In the genomic region with DNA sequence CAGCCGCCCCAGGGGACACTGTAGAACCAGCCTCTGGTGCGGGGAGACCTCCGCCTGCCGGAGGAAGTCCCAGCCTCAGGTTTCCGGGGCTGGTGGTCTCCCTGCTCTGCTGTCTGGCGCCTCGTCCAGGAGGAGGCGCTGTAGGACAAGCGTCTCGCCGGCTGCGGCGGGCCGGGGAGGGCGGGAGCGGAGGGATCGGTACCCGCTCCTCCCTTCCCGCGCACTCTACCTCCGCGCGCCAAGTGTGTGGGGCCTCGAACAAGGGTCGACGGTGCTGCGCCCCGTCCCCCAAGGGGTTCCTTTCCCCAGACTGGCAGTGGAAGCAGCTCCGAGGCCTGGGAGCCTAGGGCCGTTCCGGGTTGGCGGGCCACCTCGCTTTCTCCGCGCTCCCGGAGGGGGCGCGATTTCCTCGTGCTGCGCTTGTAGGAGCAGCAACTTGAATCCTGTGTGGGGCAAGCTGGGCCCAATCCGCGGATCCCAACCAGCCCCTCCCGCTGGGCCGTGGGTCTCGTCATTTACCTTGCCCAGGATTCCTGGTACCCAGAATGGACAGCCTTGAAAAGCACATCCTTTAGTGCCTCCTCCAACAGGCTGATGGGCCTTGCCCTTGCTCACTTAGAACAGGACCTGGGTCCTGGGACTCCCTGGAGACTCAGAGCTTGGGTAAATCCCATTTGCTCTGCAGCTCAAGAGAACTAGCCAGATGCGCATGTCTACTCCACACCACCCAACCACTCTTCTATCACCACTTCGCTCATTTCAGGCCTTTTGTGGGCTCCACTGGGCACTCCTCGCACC, we compare ENCODE assay signal across 1 cellular context.
TF ChIP-seq lines count a peak whose summit lies in the region.

No MANE protein-coding gene starts in this region.

TF ChIP-seq in HepG2, 621 proteins besides CTCF, POLR2A, EP300 and RAD21 (continued from another document and continues in another):
- TF ChIP-seq ARID4A (CRISPR knock-in tag; IDR thresholded peaks at IDR 0.05; ENCODE audit: borderline replicate concordance), result peak; percentile 35; the same call in 1 of the 2 replicates
- no peak for TF ChIP-seq USF2 (IDR thresholded peaks at IDR 0.05; ENCODE audit: low read depth, low read length)
- TF ChIP-seq USF2 (CRISPR knock-in tag; IDR thresholded peaks at IDR 0.05; ENCODE audit: borderline replicate concordance), result no peak; the same call in 1 of the 2 replicates
- no peak for TF ChIP-seq RFXAP (CRISPR knock-in tag; IDR thresholded peaks at IDR 0.05; ENCODE audit: borderline replicate concordance)
- TF ChIP-seq ZNF224 (CRISPR knock-in tag; IDR thresholded peaks at IDR 0.05), result peak; percentile 44; the same call in 1 of the 2 replicates
- TF ChIP-seq, protein P1, sequence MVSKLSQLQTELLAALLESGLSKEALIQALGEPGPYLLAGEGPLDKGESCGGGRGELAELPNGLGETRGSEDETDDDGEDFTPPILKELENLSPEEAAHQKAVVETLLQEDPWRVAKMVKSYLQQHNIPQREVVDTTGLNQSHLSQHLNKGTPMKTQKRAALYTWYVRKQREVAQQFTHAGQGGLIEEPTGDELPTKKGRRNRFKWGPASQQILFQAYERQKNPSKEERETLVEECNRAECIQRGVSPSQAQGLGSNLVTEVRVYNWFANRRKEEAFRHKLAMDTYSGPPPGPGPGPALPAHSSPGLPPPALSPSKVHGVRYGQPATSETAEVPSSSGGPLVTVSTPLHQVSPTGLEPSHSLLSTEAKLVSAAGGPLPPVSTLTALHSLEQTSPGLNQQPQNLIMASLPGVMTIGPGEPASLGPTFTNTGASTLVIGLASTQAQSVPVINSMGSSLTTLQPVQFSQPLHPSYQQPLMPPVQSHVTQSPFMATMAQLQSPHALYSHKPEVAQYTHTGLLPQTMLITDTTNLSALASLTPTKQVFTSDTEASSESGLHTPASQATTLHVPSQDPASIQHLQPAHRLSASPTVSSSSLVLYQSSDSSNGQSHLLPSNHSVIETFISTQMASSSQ (IDR thresholded peaks at IDR 0.05; ENCODE audit: low read depth), result no peak
- TF ChIP-seq, protein P1 (CRISPR knock-in tag; IDR thresholded peaks at IDR 0.05; ENCODE audit: borderline replicate concordance), result peak; percentile 80
- TF ChIP-seq ZNF572 (CRISPR knock-in tag; IDR thresholded peaks at IDR 0.05), result no peak
- TF ChIP-seq LBX2 (CRISPR knock-in tag; IDR thresholded peaks at IDR 0.05; ENCODE audit: borderline replicate concordance), result 0 out of 2 replicates have a peak, but pooled peaks have one; percentile 76
- no peak for TF ChIP-seq CCAR2 (optimal IDR thresholded peaks at IDR 0.05; ENCODE audit: low read depth, low read length)
- no peak for TF ChIP-seq ATF7 (IDR thresholded peaks at IDR 0.05)
- TF ChIP-seq ATF7 (CRISPR knock-in tag; IDR thresholded peaks at IDR 0.05), result no peak
- no peak for TF ChIP-seq BRCA1 (CRISPR knock-in tag; IDR thresholded peaks at IDR 0.05)
- TF ChIP-seq AGO2 (optimal IDR thresholded peaks at IDR 0.05; ENCODE audit: low read depth, low read length), result no peak
- peak; percentile 36; the same call in 1 of the 2 replicates for TF ChIP-seq KMT2A (CRISPR knock-in tag; IDR thresholded peaks at IDR 0.05)
- TF ChIP-seq, protein P2, sequence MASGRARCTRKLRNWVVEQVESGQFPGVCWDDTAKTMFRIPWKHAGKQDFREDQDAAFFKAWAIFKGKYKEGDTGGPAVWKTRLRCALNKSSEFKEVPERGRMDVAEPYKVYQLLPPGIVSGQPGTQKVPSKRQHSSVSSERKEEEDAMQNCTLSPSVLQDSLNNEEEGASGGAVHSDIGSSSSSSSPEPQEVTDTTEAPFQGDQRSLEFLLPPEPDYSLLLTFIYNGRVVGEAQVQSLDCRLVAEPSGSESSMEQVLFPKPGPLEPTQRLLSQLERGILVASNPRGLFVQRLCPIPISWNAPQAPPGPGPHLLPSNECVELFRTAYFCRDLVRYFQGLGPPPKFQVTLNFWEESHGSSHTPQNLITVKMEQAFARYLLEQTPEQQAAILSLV (CRISPR knock-in tag; IDR thresholded peaks at IDR 0.05; ENCODE audit: borderline replicate concordance), result peak; percentile 67; the same call in 1 of the 2 replicates
- peak; percentile 87 for TF ChIP-seq ERF (CRISPR knock-in tag; IDR thresholded peaks at IDR 0.05)
- 0 out of 2 replicates have a peak, but pooled peaks have one; percentile 5 for TF ChIP-seq MXD1 (CRISPR knock-in tag; IDR thresholded peaks at IDR 0.05)
- peak; percentile 94 for TF ChIP-seq TFDP1 (CRISPR knock-in tag; IDR thresholded peaks at IDR 0.05; ENCODE audit: borderline replicate concordance)
- TF ChIP-seq, protein P3, sequence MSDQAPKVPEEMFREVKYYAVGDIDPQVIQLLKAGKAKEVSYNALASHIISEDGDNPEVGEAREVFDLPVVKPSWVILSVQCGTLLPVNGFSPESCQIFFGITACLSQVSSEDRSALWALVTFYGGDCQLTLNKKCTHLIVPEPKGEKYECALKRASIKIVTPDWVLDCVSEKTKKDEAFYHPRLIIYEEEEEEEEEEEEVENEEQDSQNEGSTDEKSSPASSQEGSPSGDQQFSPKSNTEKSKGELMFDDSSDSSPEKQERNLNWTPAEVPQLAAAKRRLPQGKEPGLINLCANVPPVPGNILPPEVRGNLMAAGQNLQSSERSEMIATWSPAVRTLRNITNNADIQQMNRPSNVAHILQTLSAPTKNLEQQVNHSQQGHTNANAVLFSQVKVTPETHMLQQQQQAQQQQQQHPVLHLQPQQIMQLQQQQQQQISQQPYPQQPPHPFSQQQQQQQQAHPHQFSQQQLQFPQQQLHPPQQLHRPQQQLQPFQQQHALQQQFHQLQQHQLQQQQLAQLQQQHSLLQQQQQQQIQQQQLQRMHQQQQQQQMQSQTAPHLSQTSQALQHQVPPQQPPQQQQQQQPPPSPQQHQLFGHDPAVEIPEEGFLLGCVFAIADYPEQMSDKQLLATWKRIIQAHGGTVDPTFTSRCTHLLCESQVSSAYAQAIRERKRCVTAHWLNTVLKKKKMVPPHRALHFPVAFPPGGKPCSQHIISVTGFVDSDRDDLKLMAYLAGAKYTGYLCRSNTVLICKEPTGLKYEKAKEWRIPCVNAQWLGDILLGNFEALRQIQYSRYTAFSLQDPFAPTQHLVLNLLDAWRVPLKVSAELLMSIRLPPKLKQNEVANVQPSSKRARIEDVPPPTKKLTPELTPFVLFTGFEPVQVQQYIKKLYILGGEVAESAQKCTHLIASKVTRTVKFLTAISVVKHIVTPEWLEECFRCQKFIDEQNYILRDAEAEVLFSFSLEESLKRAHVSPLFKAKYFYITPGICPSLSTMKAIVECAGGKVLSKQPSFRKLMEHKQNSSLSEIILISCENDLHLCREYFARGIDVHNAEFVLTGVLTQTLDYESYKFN (CRISPR knock-in tag; conservative IDR thresholded peaks at IDR 0.05), result 0 out of 2 replicates have a peak, but pooled peaks have one; percentile 17
- TF ChIP-seq WIZ (CRISPR knock-in tag; IDR thresholded peaks at IDR 0.05), result peak; percentile 63; the same call in 1 of the 2 replicates
- TF ChIP-seq NR1H2 (CRISPR knock-in tag; IDR thresholded peaks at IDR 0.05; ENCODE audit: borderline replicate concordance, low read depth), result no peak
- TF ChIP-seq ZNF205 (CRISPR knock-in tag; IDR thresholded peaks at IDR 0.05), result peak; percentile 40; the same call in 1 of the 2 replicates
- TF ChIP-seq CCDC6 (CRISPR knock-in tag; IDR thresholded peaks at IDR 0.05), result peak; percentile 76; the same call in 1 of the 2 replicates
- peak; percentile 81; the same call in 1 of the 2 replicates for TF ChIP-seq MTF2 (CRISPR knock-in tag; IDR thresholded peaks at IDR 0.05; ENCODE audit: borderline replicate concordance)
- TF ChIP-seq, protein P4, sequence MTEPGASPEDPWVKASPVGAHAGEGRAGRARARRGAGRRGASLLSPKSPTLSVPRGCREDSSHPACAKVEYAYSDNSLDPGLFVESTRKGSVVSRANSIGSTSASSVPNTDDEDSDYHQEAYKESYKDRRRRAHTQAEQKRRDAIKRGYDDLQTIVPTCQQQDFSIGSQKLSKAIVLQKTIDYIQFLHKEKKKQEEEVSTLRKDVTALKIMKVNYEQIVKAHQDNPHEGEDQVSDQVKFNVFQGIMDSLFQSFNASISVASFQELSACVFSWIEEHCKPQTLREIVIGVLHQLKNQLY (CRISPR knock-in tag; IDR thresholded peaks at IDR 0.05), result peak; percentile 39; the same call in 1 of the 2 replicates
- no peak for TF ChIP-seq RBM22 (optimal IDR thresholded peaks at IDR 0.05; ENCODE audit: low read length)
- no peak; the same call in 1 of the 2 replicates for TF ChIP-seq ARNTL (CRISPR knock-in tag; IDR thresholded peaks at IDR 0.05)
- TF ChIP-seq DR1 (CRISPR knock-in tag; IDR thresholded peaks at IDR 0.05), result no peak; the same call in 1 of the 2 replicates
- no peak for TF ChIP-seq TCF12 (IDR thresholded peaks at IDR 0.05)
- no peak for TF ChIP-seq TCF12 (CRISPR knock-in tag; IDR thresholded peaks at IDR 0.05)
- no peak for TF ChIP-seq ZNF282 (IDR thresholded peaks at IDR 0.05; ENCODE audit: partially characterized antibody)
- peak; percentile 61; the same call in 1 of the 2 replicates for TF ChIP-seq ZNF800 (CRISPR knock-in tag; IDR thresholded peaks at IDR 0.05)
